In genomic region chr2:240507060-240507777, GRCh38 we compare ENCODE assay signal across 26 cellular contexts. TPM values are rescaled to one million over a fixed set of nuclear protein-coding genes. Genes with fewer than 3 reads are reported as not detected.
A peak's percentile ranks its signal among the peaks of the same experiment; 100 is the strongest.
DNase-seq lines count a peak whose midpoint lies in the region; TF ChIP-seq lines count a peak whose summit lies in the region.
"Had no signal": no experiment of that assay in that cellular context is flagged by ENCODE, and none has a peak within 500 bp of the region (broad histone marks: within the 10 kb centered on the region; RNA-seq: fewer than 3 reads in every experiment).

No MANE protein-coding gene starts in this region.

- CTCF ChIA-PET in activated CD4-positive, alpha-beta memory T cell treated with anti-CD3 and anti-CD28 coated beads for 36 hours (lab: Charles Lee): no interaction called here
- CTCF ChIA-PET in activated CD4-positive, alpha-beta memory T cell treated with anti-CD3 and anti-CD28 coated beads, Interleukin-2, amount 10 ng/mL, durations not matched to agents 7 days and 5 days (lab: Charles Lee): no interaction called here

- no peaks in the 10 kb centered on the region for H3K36me3 ChIP-seq in H7 (replicated peaks; ENCODE audit: control insufficient read depth, insufficient read depth, low read length)

- intact Hi-C loops in activated CD4-positive, alpha-beta memory T cell treated with anti-CD3 and anti-CD28 coated beads for 36 hours (cut with micrococcal nuclease): no loop called here
- intact Hi-C loops in posterior vena cava (cut with DNase I): no loop called here
- intact Hi-C loops in CD14-positive monocyte (cut with micrococcal nuclease): no loop called here

- no peaks in the 10 kb centered on the region; the same call in 1 of the 2 replicates for H3K27me3 ChIP-seq in H7 (ENCODE audit: control insufficient read depth, insufficient read depth, low read length)
- H3K27me3 ChIP-seq: adrenal gland, spleen had no signal

- POLR2A ChIA-PET in activated CD4-positive, alpha-beta memory T cell treated with anti-CD3 and anti-CD28 coated beads for 36 hours (lab: Charles Lee): no interaction called here
- POLR2A ChIA-PET in activated CD4-positive, alpha-beta memory T cell treated with anti-CD3 and anti-CD28 coated beads, Interleukin-2, amount 10 ng/mL, durations not matched to agents 7 days and 5 days (lab: Charles Lee): no interaction called here

- no peak overlapping the region for H3K27ac Mint-ChIP-seq in activated CD4-positive, alpha-beta memory T cell treated with anti-CD3 and anti-CD28 coated beads for 36 hours
- H3K27ac Mint-ChIP-seq in activated CD4-positive, alpha-beta memory T cell treated with anti-CD3 and anti-CD28 coated beads, Interleukin-2, amount 10 ng/mL, durations not matched to agents 7 days and 5 days: no peak overlapping the region
- H3K27ac Mint-ChIP-seq in CD14-positive monocyte: no peak overlapping the region
- H3K27ac Mint-ChIP-seq: activated T-cell treated with anti-CD3 and anti-CD28 coated beads, Interleukin-2, amount 50 U/mL, for 24 hours; brain; CD8-positive, alpha-beta T cell; HFFc6; natural killer cell; stimulated activated effector memory CD8-positive, alpha-beta T cell treated with anti-CD3 and anti-CD28 coated beads, Interleukin-12 subunit alpha, Interleukin-12 subunit beta, amount 100 ng/mL, for 72 hours; T-helper 1 cell treated with Interleukin-12 subunit alpha and Interleukin-12 subunit beta and Interleukin-4 antibody, amounts not matched to agents 30 μg/mL and 1 μg/mL, for 36 hours had no signal

- no peak for TF ChIP-seq CTCF in CD14-positive monocyte (IDR thresholded peaks at IDR 0.05)

- peak; percentile 6 for DNase-seq in activated CD4-positive, alpha-beta memory T cell treated with anti-CD3 and anti-CD28 coated beads for 36 hours
- no peak for DNase-seq in activated CD4-positive, alpha-beta memory T cell treated with anti-CD3 and anti-CD28 coated beads, Interleukin-2, amount 10 ng/mL, durations not matched to agents 7 days and 5 days
- DNase-seq in H7: peak; percentile 56
- peak; percentile 6 for DNase-seq in iPS-NIHi7 (ENCODE audit: extremely low spot score)
- DNase-seq in posterior vena cava (ENCODE audit: low spot score): peak; percentile 54
- DNase-seq in NCI-H446 (lab: John Stamatoyannopoulos, UW): no peak
- DNase-seq in NCI-H187 treated with DMSO at 0.1 percent for 48 hours (lab: John Stamatoyannopoulos, UW): no peak
- DNase-seq in CD14-positive monocyte (ENCODE audit: low spot score): no peak
- DNase-seq: activated CD4-positive, alpha-beta T cell treated with anti-CD3 and anti-CD28 coated beads for 1 hour; effector memory CD4-positive, alpha-beta T cell; erythroblast; foreskin fibroblast; HFFc6; left colon; natural killer cell; NCI-H1417 treated with DMSO at 0.1 percent for 48 hours; NCI-H2081 treated with DMSO at 0.1 percent for 48 hours; NCI-H82; stimulated activated CD4-positive, alpha-beta T cell treated with anti-CD3 and anti-CD28 coated beads, Interleukin-2, amount 100 ng/mL, for 48 hours had no signal

- H3K27me3 Mint-ChIP-seq in activated CD4-positive, alpha-beta memory T cell treated with anti-CD3 and anti-CD28 coated beads for 36 hours: no peaks in the 10 kb centered on the region
- no peaks in the 10 kb centered on the region for H3K27me3 Mint-ChIP-seq in activated CD4-positive, alpha-beta memory T cell treated with anti-CD3 and anti-CD28 coated beads, Interleukin-2, amount 10 ng/mL, durations not matched to agents 7 days and 5 days
- peaks cover 0 to 1% (median 0%) of the 10 kb centered on the region in 3 donors for H3K27me3 Mint-ChIP-seq in CD14-positive monocyte (ENCODE audit: low read depth in 3 of 3)
- H3K27me3 Mint-ChIP-seq: activated T-cell treated with anti-CD3 and anti-CD28 coated beads, Interleukin-2, amount 50 U/mL, for 24 hours; brain had no signal

- H3K9me3 Mint-ChIP-seq in activated CD4-positive, alpha-beta memory T cell treated with anti-CD3 and anti-CD28 coated beads for 36 hours: no peaks in the 10 kb centered on the region
- no peaks in the 10 kb centered on the region for H3K9me3 Mint-ChIP-seq in activated CD4-positive, alpha-beta memory T cell treated with anti-CD3 and anti-CD28 coated beads, Interleukin-2, amount 10 ng/mL, durations not matched to agents 7 days and 5 days
- H3K9me3 Mint-ChIP-seq in CD14-positive monocyte: no peaks in the 10 kb centered on the region
- H3K9me3 Mint-ChIP-seq: activated T-cell treated with anti-CD3 and anti-CD28 coated beads, Interleukin-2, amount 50 U/mL, for 24 hours; brain; CD8-positive, alpha-beta T cell; HFFc6; natural killer cell; stimulated activated effector memory CD8-positive, alpha-beta T cell treated with anti-CD3 and anti-CD28 coated beads, Interleukin-12 subunit alpha, Interleukin-12 subunit beta, amount 100 ng/mL, for 72 hours; T-helper 1 cell treated with Interleukin-12 subunit alpha and Interleukin-12 subunit beta and Interleukin-4 antibody, amounts not matched to agents 30 μg/mL and 1 μg/mL, for 36 hours had no signal

- peaks cover 5% of the 10 kb centered on the region for H3K36me3 Mint-ChIP-seq in activated CD4-positive, alpha-beta memory T cell treated with anti-CD3 and anti-CD28 coated beads for 36 hours
- H3K36me3 Mint-ChIP-seq in activated CD4-positive, alpha-beta memory T cell treated with anti-CD3 and anti-CD28 coated beads, Interleukin-2, amount 10 ng/mL, durations not matched to agents 7 days and 5 days (ENCODE audit: low read depth): no peaks in the 10 kb centered on the region
- H3K36me3 Mint-ChIP-seq in CD14-positive monocyte: peaks cover 27 to 37% of the 10 kb centered on the region in 2 donors
- H3K36me3 Mint-ChIP-seq: natural killer cell; stimulated activated effector memory CD8-positive, alpha-beta T cell treated with anti-CD3 and anti-CD28 coated beads, Interleukin-12 subunit alpha, Interleukin-12 subunit beta, amount 100 ng/mL, for 72 hours had no signal

- no peak overlapping the region for H3K4me3 ChIP-seq in H7 (ENCODE audit: insufficient read depth, low read depth, low read length)
- H3K4me3 ChIP-seq: adrenal gland, spleen had no signal

- no peak overlapping the region for H3K4me3 Mint-ChIP-seq in activated CD4-positive, alpha-beta memory T cell treated with anti-CD3 and anti-CD28 coated beads for 36 hours
- H3K4me3 Mint-ChIP-seq in activated CD4-positive, alpha-beta memory T cell treated with anti-CD3 and anti-CD28 coated beads, Interleukin-2, amount 10 ng/mL, durations not matched to agents 7 days and 5 days: no peak overlapping the region
- H3K4me3 Mint-ChIP-seq in CD14-positive monocyte: no peak overlapping the region
- H3K4me3 Mint-ChIP-seq: activated T-cell treated with anti-CD3 and anti-CD28 coated beads, Interleukin-2, amount 50 U/mL, for 24 hours; brain; CD8-positive, alpha-beta T cell; HFFc6; natural killer cell; stimulated activated effector memory CD8-positive, alpha-beta T cell treated with anti-CD3 and anti-CD28 coated beads, Interleukin-12 subunit alpha, Interleukin-12 subunit beta, amount 100 ng/mL, for 72 hours; T-helper 1 cell treated with Interleukin-12 subunit alpha and Interleukin-12 subunit beta and Interleukin-4 antibody, amounts not matched to agents 30 μg/mL and 1 μg/mL, for 36 hours had no signal

- H3K4me1 Mint-ChIP-seq in activated CD4-positive, alpha-beta memory T cell treated with anti-CD3 and anti-CD28 coated beads for 36 hours (ENCODE audit: low read depth): no peaks in the 10 kb centered on the region
- no peaks in the 10 kb centered on the region for H3K4me1 Mint-ChIP-seq in activated CD4-positive, alpha-beta memory T cell treated with anti-CD3 and anti-CD28 coated beads, Interleukin-2, amount 10 ng/mL, durations not matched to agents 7 days and 5 days
- no peaks in the 10 kb centered on the region for H3K4me1 Mint-ChIP-seq in CD14-positive monocyte
- H3K4me1 Mint-ChIP-seq: brain had no signal

RNA-seq across cellular contexts. Expression of gene ANKMY1, which starts 50.6 kb away (rescaled TPM):
- 10 to 100 TPM; 18.4 to 19.1 TPM for total RNA-seq in activated CD4-positive, alpha-beta memory T cell treated with anti-CD3 and anti-CD28 coated beads for 36 hours
- 10 to 100 TPM; 28.2 to 31.5 TPM for total RNA-seq in activated CD4-positive, alpha-beta memory T cell treated with anti-CD3 and anti-CD28 coated beads, Interleukin-2, amount 10 ng/mL, durations not matched to agents 7 days and 5 days
- 3.6 and 8.9 TPM in 2 replicates for total RNA-seq in H7 (2014; rRNA removed; shearing (Covaris generic))
- 10 to 100 TPM in 1 of 2 donors, 1 to 10 TPM in 1; 7.1 to 12.9 TPM for total RNA-seq in posterior vena cava
- polyA plus RNA-seq in CD14-positive monocyte: 1 to 10 TPM; 2.1 to 2.9 TPM

RNA-seq across cellular contexts. Expression of gene DUSP28, which starts 52.9 kb away (rescaled TPM):
- total RNA-seq in activated CD4-positive, alpha-beta memory T cell treated with anti-CD3 and anti-CD28 coated beads for 36 hours: 1 to 10 TPM; 4.1 to 4.2 TPM
- 1 to 10 TPM; 7.9 to 9.3 TPM for total RNA-seq in activated CD4-positive, alpha-beta memory T cell treated with anti-CD3 and anti-CD28 coated beads, Interleukin-2, amount 10 ng/mL, durations not matched to agents 7 days and 5 days
- total RNA-seq in H7 (2014; rRNA removed; shearing (Covaris generic)): 2.4 and 2.5 TPM in 2 replicates
- 1 to 10 TPM; 2.0 to 2.3 TPM for total RNA-seq in posterior vena cava
- 10 to 100 TPM; 17.1 to 17.7 TPM for polyA plus RNA-seq in CD14-positive monocyte

Comparison
In these comparisons a context has a peak if more than half of its experiments do, and no peak if none do; other contexts are left out.
1. DNase-seq: peak in activated CD4-positive, alpha-beta memory T cell treated with anti-CD3 and anti-CD28 coated beads for 36 hours (single experiment), H7 (single experiment), iPS-NIHi7 (single experiment) and posterior vena cava (single experiment); none in activated CD4-positive, alpha-beta memory T cell treated with anti-CD3 and anti-CD28 coated beads, Interleukin-2, amount 10 ng/mL, durations not matched to agents 7 days and 5 days (single experiment), NCI-H446 (0 of 2), NCI-H187 treated with DMSO at 0.1 percent for 48 hours (single experiment) and CD14-positive monocyte (single experiment).